ENCODE assay signal across 16 cellular contexts in genomic region chr4:33739886-33740285, GRCh38.
"Had no signal": no experiment of that assay in that cellular context is flagged by ENCODE, and none has a peak within 500 bp of the region (broad histone marks: within the 10 kb centered on the region; RNA-seq: fewer than 3 reads in every experiment).

No MANE protein-coding gene starts in this region.

- H3K4me3 ChIP-seq: dorsolateral prefrontal cortex, mucosa of descending colon, right atrium auricular region, tibial artery, vagina had no signal

- H3K36me3 ChIP-seq: right atrium auricular region, tibial artery, vagina had no signal

- ATAC-seq: activated CD4-positive, alpha-beta T cell treated with anti-CD3 and anti-CD28 coated beads for 36 hours; activated CD8-positive, alpha-beta T cell treated with anti-CD3 and anti-CD28 coated beads for 36 hours; left lobe of liver; mucosa of descending colon; naive thymus-derived CD4-positive, alpha-beta T cell had no signal

- H3K27ac ChIP-seq: dorsolateral prefrontal cortex, right atrium auricular region, tibial artery, vagina had no signal

- DNase-seq: activated CD4-positive, alpha-beta T cell treated with anti-CD3 and anti-CD28 coated beads for 36 hours; activated CD8-positive, alpha-beta T cell treated with anti-CD3 and anti-CD28 coated beads for 36 hours; activated gamma-delta T cell treated with Interleukin-2 at 50 U/mL for 16 hours; activated T-cell treated with anti-CD3 and anti-CD28 coated beads, Interleukin-2, amount 50 U/mL, for 48 hours; amniotic stem cell; dorsolateral prefrontal cortex; endodermal cell; hippocampal formation; mucosa of descending colon; naive thymus-derived CD4-positive, alpha-beta T cell; stimulated activated CD4-positive, alpha-beta T cell treated with anti-CD3 and anti-CD28 coated beads, Interleukin-4, amount 100 ng/mL, for 24 hours; stimulated activated naive CD4-positive, alpha-beta T cell; tibial artery had no signal

- H3K4me1 ChIP-seq: right atrium auricular region, tibial artery, vagina had no signal

- H3K27me3 ChIP-seq: dorsolateral prefrontal cortex, right atrium auricular region, tibial artery, vagina had no signal

- H3K9me3 ChIP-seq: right atrium auricular region, tibial artery, vagina had no signal
